In the genomic region with DNA sequence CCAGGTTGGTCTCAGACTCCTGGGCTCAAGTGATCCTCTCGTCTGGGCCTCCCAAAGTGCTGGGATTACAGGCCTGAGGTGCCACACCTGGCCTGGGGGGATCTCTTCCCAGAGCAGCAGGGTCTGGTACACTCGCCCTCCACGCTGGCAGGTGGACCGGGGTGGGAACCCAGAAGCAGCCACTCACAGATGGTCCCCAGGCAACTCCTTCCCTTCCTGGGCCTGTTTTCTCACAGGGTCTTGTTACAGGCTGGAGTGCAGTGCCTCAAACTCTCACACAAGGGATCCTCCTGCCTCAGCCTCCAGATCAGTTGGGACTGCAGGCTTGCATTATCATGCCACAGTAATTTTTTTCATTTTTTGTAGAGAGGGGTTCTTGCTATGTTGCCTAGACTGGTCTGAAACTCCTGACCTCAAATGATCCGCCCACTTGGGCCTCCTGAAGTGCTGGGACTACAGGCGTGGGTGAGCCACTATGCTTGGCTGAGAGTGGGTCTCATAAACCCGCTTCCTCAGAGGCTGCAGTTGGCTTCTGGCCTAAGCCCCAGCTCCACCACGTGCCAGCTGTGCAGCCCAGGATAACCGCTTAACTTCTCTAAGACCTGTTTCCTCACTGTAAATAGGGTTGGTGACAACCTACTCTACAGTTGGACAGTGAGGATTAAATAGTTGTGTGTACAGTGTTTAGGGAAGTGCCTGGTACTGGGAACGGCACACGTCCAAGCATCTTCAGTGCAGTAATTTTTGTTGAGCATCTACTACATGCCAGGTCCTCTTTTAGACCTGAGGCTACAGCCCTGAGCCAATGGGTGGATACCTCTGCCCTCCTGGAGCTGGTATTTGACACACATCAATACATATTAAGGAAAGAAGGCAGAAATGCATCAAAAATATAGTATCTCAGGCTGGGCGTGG, we compare ENCODE assay signal across 15 cellular contexts. TPM values are rescaled to one million over a fixed set of nuclear protein-coding genes. Genes with fewer than 3 reads are reported as not detected.
DNase-seq lines count a peak whose midpoint lies in the region; ATAC-seq and TF ChIP-seq lines count a peak whose summit lies in the region.
"Had no signal": no experiment of that assay in that cellular context is flagged by ENCODE, and none has a peak within 500 bp of the region (broad histone marks: within the 10 kb centered on the region; RNA-seq: fewer than 3 reads in every experiment).

No MANE protein-coding gene starts in this region.

- H3K36me3 Mint-ChIP-seq in effector memory CD8-positive, alpha-beta T cell (ENCODE audit: insufficient read depth) = peaks cover 15% of the 10 kb centered on the region
- peaks cover 7% of the 10 kb centered on the region for H3K36me3 Mint-ChIP-seq in T-cell

- DNase-seq in stimulated activated CD4-positive, alpha-beta T cell treated with anti-CD3 and anti-CD28 coated beads, Interleukin-15, amount 100 ng/mL, for 24 hours = peak; percentile 23
- no peak for DNase-seq in stimulated activated CD4-positive, alpha-beta T cell treated with anti-CD3 and anti-CD28 coated beads, Interleukin-4, amount 100 ng/mL, for 4 hours
- peak; percentile 7 for DNase-seq in NCI-H2171 (lab: John Stamatoyannopoulos, UW)
- DNase-seq in effector memory CD8-positive, alpha-beta T cell = no peak
- DNase-seq in uterus = no peak
- DNase-seq in T-cell = no peak
- no peak for DNase-seq in stimulated activated naive CD4-positive, alpha-beta T cell (lab: John Stamatoyannopoulos, UW)
- DNase-seq: BE2C, GM23248, hypothalamus had no signal

- H3K9me3 Mint-ChIP-seq in effector memory CD8-positive, alpha-beta T cell = no peaks in the 10 kb centered on the region
- no peaks in the 10 kb centered on the region for H3K9me3 Mint-ChIP-seq in T-cell
- H3K9me3 Mint-ChIP-seq: naive thymus-derived CD8-positive, alpha-beta T cell; type B pancreatic cell had no signal

- no peak overlapping the region for H3K27ac ChIP-seq in uterus
- H3K27ac ChIP-seq: esophagus muscularis mucosa, GM23248 had no signal

- peak overlapping the region; percentile 11 to 16 for H3K27ac Mint-ChIP-seq in effector memory CD8-positive, alpha-beta T cell
- H3K27ac Mint-ChIP-seq in T-cell = no peak overlapping the region
- H3K27ac Mint-ChIP-seq: type B pancreatic cell had no signal

- H3K4me3 Mint-ChIP-seq in effector memory CD8-positive, alpha-beta T cell = no peak overlapping the region
- H3K4me3 Mint-ChIP-seq in T-cell = no peak overlapping the region
- H3K4me3 Mint-ChIP-seq: naive thymus-derived CD8-positive, alpha-beta T cell; type B pancreatic cell had no signal

- no peak for ATAC-seq in effector memory CD8-positive, alpha-beta T cell (replicated peaks)
- ATAC-seq in GM18511 (IDR thresholded peaks at IDR 0.05; ENCODE audit: unreplicated experiment) (no peak), T-cell (replicated peaks in 1 of 4) (no peak)
- ATAC-seq: left ventricle myocardium superior; naive thymus-derived CD8-positive, alpha-beta T cell had no signal

- H3K36me3 ChIP-seq in uterus = no peaks in the 10 kb centered on the region
- H3K36me3 ChIP-seq: BE2C had no signal

- H3K4me3 ChIP-seq in uterus = no peak overlapping the region
- H3K4me3 ChIP-seq: esophagus muscularis mucosa, GM23248 had no signal

- intact Hi-C loops in uterus (cut with DNase I; ENCODE audit: low total_unique reads) = no loop called here

- peaks cover 0 to 3% of the 10 kb centered on the region in 2 donors for H3K4me1 Mint-ChIP-seq in effector memory CD8-positive, alpha-beta T cell (ENCODE audit: low read depth in 2 of 2)
- H3K4me1 Mint-ChIP-seq in T-cell = peaks cover 7 to 15% (median 11%) of the 10 kb centered on the region in 3 donors

- CTCF ChIA-PET in T-cell (lab: Charles Lee) = no interaction called here

- H3K27me3 Mint-ChIP-seq in effector memory CD8-positive, alpha-beta T cell = no peaks in the 10 kb centered on the region
- H3K27me3 Mint-ChIP-seq in T-cell = no peaks in the 10 kb centered on the region
- H3K27me3 Mint-ChIP-seq: naive thymus-derived CD8-positive, alpha-beta T cell; type B pancreatic cell had no signal

- no peaks in the 10 kb centered on the region for H3K9me3 ChIP-seq in uterus
- H3K9me3 ChIP-seq: BE2C, esophagus muscularis mucosa had no signal

- TF ChIP-seq POLR2A in uterus (IDR thresholded peaks at IDR 0.05) = no peak

- H3K27me3 ChIP-seq in uterus = peaks cover 0 to 11% of the 10 kb centered on the region in 2 donors
- H3K27me3 ChIP-seq: BE2C had no signal

- POLR2A ChIA-PET in T-cell (lab: Charles Lee) = no interaction called here

- H3K4me1 ChIP-seq in uterus = no peaks in the 10 kb centered on the region

- TF ChIP-seq CTCF in uterus (IDR thresholded peaks at IDR 0.05) = no peak

RNA-seq across cellular contexts. Expression of gene CCER2, which starts 0.9 kb away (rescaled TPM):
- total RNA-seq in uterus = 1 to 10 TPM in 1 of 4 donors, under 1 TPM in 1, not detected in 2; 0.43 to 1.2 TPM
- 1 to 10 TPM; 1.1 to 1.6 (median 1.3) TPM for total RNA-seq in T-cell
- total RNA-seq: GM23248, left ventricle myocardium superior had no signal

RNA-seq across cellular contexts. Expression of gene NFKBIB, which starts 13.1 kb away (rescaled TPM):
- 10 to 100 TPM in 3 of 4 donors, 1 to 10 TPM in 1; 5.2 to 37.4 (median 19.4) TPM for total RNA-seq in uterus
- 10 to 100 TPM; 31.9 to 36.8 (median 33.9) TPM for total RNA-seq in T-cell

RNA-seq across cellular contexts. Expression of gene SIRT2, which starts 13.4 kb away (rescaled TPM):
- total RNA-seq in uterus (100 to 1,000 TPM in 2 of 4 donors, 10 to 100 TPM in 2; 46.0 to 171 (median 80.2) TPM), T-cell (10 to 100 TPM; 50.7 to 67.6 (median 55.6) TPM)

RNA-seq across cellular contexts. Expression of gene SARS2, which starts 17.7 kb away (rescaled TPM):
- total RNA-seq in uterus = 10 to 100 TPM in 2 of 4 donors, 1 to 10 TPM in 2; 1.3 to 18.4 (median 10.6) TPM
- 10 to 100 TPM; 22.0 to 33.5 (median 26.0) TPM for total RNA-seq in T-cell

RNA-seq across cellular contexts. Expression of gene MRPS12, which starts 17.9 kb away (rescaled TPM):
- total RNA-seq in uterus (10 to 100 TPM; 16.9 to 83.8 (median 19.2) TPM), T-cell (10 to 100 TPM; 17.3 to 35.1 (median 32.8) TPM)

Comparison
In these comparisons a context has a peak if more than half of its experiments do, and no peak if none do; other contexts are left out.
1. DNase-seq: peak in stimulated activated CD4-positive, alpha-beta T cell treated with anti-CD3 and anti-CD28 coated beads, Interleukin-15, amount 100 ng/mL, for 24 hours (single experiment) and NCI-H2171 (single experiment); none in stimulated activated CD4-positive, alpha-beta T cell treated with anti-CD3 and anti-CD28 coated beads, Interleukin-4, amount 100 ng/mL, for 4 hours (0 of 2), effector memory CD8-positive, alpha-beta T cell (0 of 3), uterus (0 of 2), T-cell (0 of 34) and stimulated activated naive CD4-positive, alpha-beta T cell (0 of 6).
2. H3K27ac Mint-ChIP-seq: peak in effector memory CD8-positive, alpha-beta T cell (2 of 2); none in T-cell (0 of 2).